ENCODE assay signal across 8 cellular contexts in genomic region chr6:72084992-72085569, GRCh38.
A peak's percentile ranks its signal among the peaks of the same experiment; 100 is the strongest.
DNase-seq lines count a peak whose midpoint lies in the region; ATAC-seq, FAIRE-seq and TF ChIP-seq lines count a peak whose summit lies in the region.

No MANE protein-coding gene starts in this region.

- TF ChIP-seq CTCF in K562 (IDR thresholded peaks at IDR 0.05 in 2 of 3, conservative IDR thresholded peaks at IDR 0.05 in 1 of 3; ENCODE audit: insufficient read depth in 2 of 3, low read depth in 1 of 3, low read length in 3 of 3), result peak in 1 of 3 experiments; percentile 58; a peak in 2 of 6 replicates

- no peak overlapping the region for H2BK120ac ChIP-seq in mesendoderm (ENCODE audit: low read depth, low read length)

- DNase-seq in ELR (ENCODE audit: low read depth) (peak; percentile 36), MV-4-11 (lab: John Stamatoyannopoulos, UW) (peak; percentile 4), K562 (ENCODE audit: extremely low read depth in 1 of 4, low spot score in 3 of 4) (peak in 1 of 4 experiments; percentile 21), mesendoderm (peak; percentile 14), left colon (no peak), HEK293T (ENCODE audit: extremely low spot score) (no peak)

- intact Hi-C loops in K562 (cut with micrococcal nuclease), result loop anchor here (1.0 to 2.0 kb wide), 2 partner anchors 550 to 701 kb away; no protein-coding TSS in a partner anchor
- intact Hi-C loops in left colon (cut with DNase I, micrococcal nuclease), result loop anchor here in 1 of 2 donors (10.0 kb wide), 1 partner anchor 550 kb away; no protein-coding TSS in a partner anchor

- TF ChIP-seq POLR2A in K562 (conservative IDR thresholded peaks at IDR 0.05), result no peak

- H3K9me1 ChIP-seq in K562 (ENCODE audit: control insufficient read depth, insufficient read depth, low read length), result no peaks in the 10 kb centered on the region

- no peak overlapping the region for H4K5ac ChIP-seq in mesendoderm (ENCODE audit: low read length)

- in situ Hi-C loops in K562 (cut with MboI), result loop anchor here (10.0 to 25.0 kb wide), 2 partner anchors 548 to 700 kb away; no protein-coding TSS in a partner anchor

- ATAC-seq in K562, result no peak
- no peak for ATAC-seq in GM19328 (IDR thresholded peaks at IDR 0.05; ENCODE audit: unreplicated experiment)
- no peak for ATAC-seq in GM21619 (IDR thresholded peaks at IDR 0.05; ENCODE audit: unreplicated experiment)
- no peak for ATAC-seq in left colon

- no peaks in the 10 kb centered on the region for H3K79me1 ChIP-seq in mesendoderm (ENCODE audit: low read length)

- H3K36me3 ChIP-seq in K562 (ENCODE audit: control insufficient read depth, insufficient read depth, low read length) (no peaks in the 10 kb centered on the region), mesendoderm (ENCODE audit: control insufficient read depth, insufficient read depth, low read length) (no peaks in the 10 kb centered on the region)

- CTCF ChIA-PET in K562 (lab: Yijun Ruan, JAX; ENCODE audit: low intra/inter-chr PET ratio), result interaction anchor here (0.6 to 1.5 kb wide), 2 partner anchors 532 to 702 kb away, joined by 4 to 13 read pairs; no protein-coding TSS in a partner anchor
- CTCF ChIA-PET in HEK293T (lab: Yijun Ruan, JAX), result no interaction called here

- H3K23ac ChIP-seq in mesendoderm (ENCODE audit: low read length), result no peak overlapping the region

- H3K4me3 ChIP-seq in K562 (no peak overlapping the region), mesendoderm (ENCODE audit: low read length) (no peak overlapping the region)

- H3K4me1 ChIP-seq in K562 (replicated peaks in 1 of 2; ENCODE audit: control insufficient read depth in 2 of 2, insufficient read depth in 2 of 2, low read length in 2 of 2) (no peaks in the 10 kb centered on the region), mesendoderm (ENCODE audit: control insufficient read depth, low read depth, low read length) (peaks cover 4% of the 10 kb centered on the region)

- WGBS in K562 (ENCODE audit: insufficient coverage, low coverage, missing lambda C conversion rate), result 0% methylated on average over 1 of the region's 1 CpG
- no CpG with 5 or more reads among the region's 1 CpG for WGBS in mesendoderm (ENCODE audit: extremely low coverage, insufficient coverage, low lambda C conversion rate)

- H4K20me1 ChIP-seq in K562 (replicated peaks; ENCODE audit: control insufficient read depth, insufficient read depth, low read length), result no peaks in the 10 kb centered on the region

- no peaks in the 10 kb centered on the region for H3K27me3 ChIP-seq in K562 (ENCODE audit: control insufficient read depth in 2 of 2, insufficient read depth in 2 of 2, low read length in 2 of 2)
- no peaks in the 10 kb centered on the region for H3K27me3 ChIP-seq in mesendoderm (ENCODE audit: insufficient read depth, low read length, poor library complexity)

- H3K4me2 ChIP-seq in K562 (ENCODE audit: insufficient read depth, low read length) (no peak overlapping the region), mesendoderm (ENCODE audit: low read length) (no peak overlapping the region)

- no peak overlapping the region for H2BK5ac ChIP-seq in mesendoderm (ENCODE audit: low read length)

- no peak overlapping the region for H3K4ac ChIP-seq in mesendoderm (ENCODE audit: low read depth, low read length)

- POLR2A ChIA-PET in K562 (lab: Yijun Ruan, JAX) (no interaction called here), HEK293T (lab: Yijun Ruan, JAX) (no interaction called here)

- TF ChIP-seq EP300 in K562 (IDR thresholded peaks at IDR 0.05; ENCODE audit: low read length), result no peak

- no peak overlapping the region for H2AFZ ChIP-seq in K562 (ENCODE audit: low read depth, low read length)

- H3K9ac ChIP-seq in K562 (ENCODE audit: insufficient read depth in 1 of 2, low read depth in 2 of 2, low read length in 2 of 2) (no peak overlapping the region), mesendoderm (ENCODE audit: low read length) (no peak overlapping the region)

- H3K27ac ChIP-seq in K562 (ENCODE audit: extremely low read depth, low read depth, low read length) (no peak overlapping the region), mesendoderm (ENCODE audit: low read depth, low read length) (no peak overlapping the region)

- no peak overlapping the region for H2AK5ac ChIP-seq in mesendoderm (ENCODE audit: low read length)

- H3K9me3 ChIP-seq in K562 (replicated peaks; ENCODE audit: control insufficient read depth, insufficient read depth, low read depth, low read length), result no peaks in the 10 kb centered on the region

- no peak overlapping the region for H4K8ac ChIP-seq in mesendoderm (ENCODE audit: low read depth, low read length)

- H3K56ac ChIP-seq in mesendoderm (ENCODE audit: low read length), result no peak overlapping the region

- no peak for FAIRE-seq in K562 (lab: Jason Lieb, UNC)

- H3K18ac ChIP-seq in mesendoderm (ENCODE audit: low read length), result no peak overlapping the region

- H3K79me2 ChIP-seq in K562 (ENCODE audit: control insufficient read depth, insufficient read depth, low read length) (no peaks in the 10 kb centered on the region), mesendoderm (ENCODE audit: control insufficient read depth, insufficient read depth, low read length) (no peaks in the 10 kb centered on the region)

- no peak overlapping the region for H2BK15ac ChIP-seq in mesendoderm (replicated peaks; ENCODE audit: low read depth)

- TF ChIP-seq RAD21 in K562 (CRISPR knock-in tag; conservative IDR thresholded peaks at IDR 0.05 in 1 of 2, IDR thresholded peaks at IDR 0.05 in 1 of 2), result peak; percentile 53 to 60

- BruUV-seq in K562 (replicated peaks; lab: Mats Ljungman, UMichigan), result no TSS peak

TF ChIP-seq in K562, 482 proteins besides CTCF, POLR2A, EP300 and RAD21:
- TF ChIP-seq NFIX (CRISPR knock-in tag; IDR thresholded peaks at IDR 0.05; ENCODE audit: low read depth) (no peak), ZNF76 (CRISPR knock-in tag; IDR thresholded peaks at IDR 0.05; ENCODE audit: borderline replicate concordance) (no peak), SMC3 (conservative IDR thresholded peaks at IDR 0.05; ENCODE audit: insufficient read depth, low read depth, low read length) (0 out of 2 replicates have a peak, but pooled peaks have one; percentile 13), KAT8 (IDR thresholded peaks at IDR 0.05; ENCODE audit: low read depth) (no peak), DEAF1 (CRISPR knock-in tag; IDR thresholded peaks at IDR 0.05) (peak; percentile 27; the same call in 1 of the 2 replicates), SUPT5H (IDR thresholded peaks at IDR 0.05) (no peak), OTX1 (CRISPR knock-in tag; IDR thresholded peaks at IDR 0.05) (no peak)

TF ChIP-seq in HEK293T, 16 proteins besides CTCF, POLR2A, EP300 and RAD21:
- TF ChIP-seq FOXK2 (IDR thresholded peaks at IDR 0.05) (no peak), PKNOX1 (IDR thresholded peaks at IDR 0.05) (no peak), FOXA1 (IDR thresholded peaks at IDR 0.05) (no peak), LEF1 (IDR thresholded peaks at IDR 0.05; ENCODE audit: borderline replicate concordance) (no peak), ELF4 (IDR thresholded peaks at IDR 0.05) (no peak), SUZ12 (IDR thresholded peaks at IDR 0.05) (no peak), HDGF (IDR thresholded peaks at IDR 0.05; ENCODE audit: borderline replicate concordance) (no peak), TARDBP (IDR thresholded peaks at IDR 0.05) (no peak), SP1 (IDR thresholded peaks at IDR 0.05) (no peak), FOXM1 (IDR thresholded peaks at IDR 0.05; ENCODE audit: borderline replicate concordance) (no peak), ZNF384 (IDR thresholded peaks at IDR 0.05) (no peak), L3MBTL2 (conservative IDR thresholded peaks at IDR 0.05) (no peak), BHLHE40 (IDR thresholded peaks at IDR 0.05; ENCODE audit: borderline replicate concordance) (no peak), NFRKB (IDR thresholded peaks at IDR 0.05) (no peak), ARNT (IDR thresholded peaks at IDR 0.05) (no peak), CTBP1 (IDR thresholded peaks at IDR 0.05; ENCODE audit: borderline replicate concordance) (no peak)

Comparison
In these comparisons a context has a peak if more than half of its experiments do, and no peak if none do; other contexts are left out.
1. DNase-seq: peak in ELR (single experiment), MV-4-11 (single experiment) and mesendoderm (single experiment); none in left colon (0 of 2) and HEK293T (single experiment).